In genomic region chrX:46666831-46667230, GRCh38 we compare ENCODE assay signal across 25 cellular contexts.
"Had no signal": no experiment of that assay in that cellular context is flagged by ENCODE, and none has a peak within 500 bp of the region (broad histone marks: within the 10 kb centered on the region; RNA-seq: fewer than 3 reads in every experiment).

No MANE protein-coding gene starts in this region.

- FAIRE-seq: urothelium cell line had no signal

- H3K36me3 ChIP-seq: esophagus muscularis mucosa, left lung, sigmoid colon, transverse colon had no signal

- H3K4me1 ChIP-seq: esophagus muscularis mucosa, left lung, sigmoid colon, transverse colon had no signal

- H3K4me3 ChIP-seq: esophagus muscularis mucosa, hepatocyte, left lung, sigmoid colon, transverse colon had no signal

- H3K9me3 ChIP-seq: esophagus muscularis mucosa, left lung, sigmoid colon, transverse colon had no signal

- H3K79me2 ChIP-seq: hepatocyte had no signal

- H3K27ac ChIP-seq: esophagus muscularis mucosa, hepatocyte, left lung, sigmoid colon, transverse colon had no signal

- H2AFZ ChIP-seq: hepatocyte had no signal

- ATAC-seq: activated CD4-positive, alpha-beta T cell treated with anti-CD3 and anti-CD28 coated beads for 36 hours; activated T-cell treated with anti-CD3 and anti-CD28 coated beads, Interleukin-2, amount 50 U/mL, for 4 hours; left lung; natural killer cell; stimulated activated naive B cell treated with anti-CD40 and anti-IgM and Interleukin-4, amounts not matched to agents 10 μg/mL and 1 μg/mL and 100 μg/mL, for 72 hours had no signal

- H3K4me2 ChIP-seq: hepatocyte had no signal

- DNase-seq: activated B cell treated with CpG ODN at 0.5 μM for 24 hours; activated CD4-positive, alpha-beta T cell treated with anti-CD3 and anti-CD28 coated beads for 36 hours; activated CD4-positive, alpha-beta T cell treated with anti-CD3 and anti-CD28 coated beads, Interleukin-2, amount 50 U/mL, for 4 hours; activated CD8-positive, alpha-beta memory T cell treated with anti-CD3 and anti-CD28 coated beads, Interleukin-2, amount 50 U/mL, for 48 hours; activated naive CD4-positive, alpha-beta T cell; activated naive CD8-positive, alpha-beta T cell treated with anti-CD3 and anti-CD28 coated beads for 36 hours; activated T-cell treated with anti-CD3 and anti-CD28 coated beads, Interleukin-2, amount 50 U/mL, for 4 hours; amygdala; dermis blood vessel endothelial cell; effector CD8-positive, alpha-beta T cell; foreskin melanocyte; immature natural killer cell; kidney glomerular epithelial cell; left lung; natural killer cell; retina; sigmoid colon; stimulated activated CD4-positive, alpha-beta T cell treated with anti-CD3 and anti-CD28 coated beads, Interleukin-2, amount 100 ng/mL, for 48 hours; stimulated activated CD8-positive, alpha-beta memory T cell treated with anti-CD3 and anti-CD28 coated beads, Interleukin-4, amount 100 ng/mL, for 48 hours; stimulated activated naive B cell treated with anti-CD40 and anti-IgM and Interleukin-4, amounts not matched to agents 10 μg/mL and 1 μg/mL and 100 μg/mL, for 72 hours; T1000; transverse colon had no signal

- H3K27me3 ChIP-seq: esophagus muscularis mucosa, hepatocyte, left lung, sigmoid colon, transverse colon had no signal
